Comparison of ENCODE assay signal across 8 cellular contexts in genomic region chr17:75688209-75688771, GRCh38. TPM values are rescaled to one million over a fixed set of nuclear protein-coding genes. Genes with fewer than 3 reads are reported as not detected.
DNase-seq lines count a peak whose midpoint lies in the region; ATAC-seq, FAIRE-seq and TF ChIP-seq lines count a peak whose summit lies in the region.

No MANE protein-coding gene starts in this region.

- peak; percentile 60 for DNase-seq in CD14-positive monocyte (ENCODE audit: low spot score)
- peak; percentile 66 for DNase-seq in NOMO-1 treated with DMSO at 0.1 percent for 48 hours (lab: John Stamatoyannopoulos, UW; ENCODE audit: unreplicated experiment)
- no peak for DNase-seq in central memory CD8-positive, alpha-beta T cell (ENCODE audit: low spot score in 2 of 2)
- DNase-seq in frontal cortex (ENCODE audit: low spot score in 2 of 2): no peak
- no peak for DNase-seq in NCI-H146 treated with DMSO at 0.1 percent for 48 hours (lab: John Stamatoyannopoulos, UW; ENCODE audit: unreplicated experiment)
- DNase-seq in Calu3: no peak

- H3K9me3 Mint-ChIP-seq in CD14-positive monocyte: no peaks in the 10 kb centered on the region
- H3K9me3 Mint-ChIP-seq in central memory CD8-positive, alpha-beta T cell: no peaks in the 10 kb centered on the region
- no peaks in the 10 kb centered on the region for H3K9me3 Mint-ChIP-seq in nephron
- no peaks in the 10 kb centered on the region for H3K9me3 Mint-ChIP-seq in Calu3 (ENCODE audit: low read depth, unreplicated experiment)

- intact Hi-C loops in CD14-positive monocyte (cut with micrococcal nuclease): no loop called here
- intact Hi-C loops in Calu3 (cut with micrococcal nuclease; ENCODE audit: unreplicated experiment): no loop called here

- peaks cover 73% of the 10 kb centered on the region for H3K4me1 Mint-ChIP-seq in CD14-positive monocyte
- peaks cover 76% of the 10 kb centered on the region for H3K4me1 Mint-ChIP-seq in central memory CD8-positive, alpha-beta T cell
- peaks cover 4% of the 10 kb centered on the region for H3K4me1 Mint-ChIP-seq in nephron
- peaks cover 76% of the 10 kb centered on the region for H3K4me1 Mint-ChIP-seq in Calu3 (ENCODE audit: low read depth, unreplicated experiment)

- no peak for TF ChIP-seq CTCF in CD14-positive monocyte (IDR thresholded peaks at IDR 0.05)
- TF ChIP-seq CTCF in nephron (IDR thresholded peaks at IDR 0.05; ENCODE audit: unreplicated experiment in 3 of 3): no peak
- TF ChIP-seq CTCF in Calu3 (IDR thresholded peaks at IDR 0.05; ENCODE audit: unreplicated experiment): no peak

- H3K27ac Mint-ChIP-seq in CD14-positive monocyte: peak overlapping the region; percentile 96 to 99 (median 98)
- H3K27ac Mint-ChIP-seq in central memory CD8-positive, alpha-beta T cell (ENCODE audit: low read depth): peak overlapping the region; percentile 63
- H3K27ac Mint-ChIP-seq in nephron: peak overlapping the region in 2 of 3 experiments; percentile 2 to 7
- no peak overlapping the region for H3K27ac Mint-ChIP-seq in Calu3 (ENCODE audit: unreplicated experiment)

- ATAC-seq in central memory CD8-positive, alpha-beta T cell (replicated peaks; ENCODE audit: extremely low read depth, poor library complexity, severe bottlenecking): no peak
- ATAC-seq in HG02588 (IDR thresholded peaks at IDR 0.05; ENCODE audit: unreplicated experiment): no peak

- H3K27me3 Mint-ChIP-seq in CD14-positive monocyte (ENCODE audit: low read depth in 3 of 3) (no peaks in the 10 kb centered on the region), nephron (ENCODE audit: low read depth) (no peaks in the 10 kb centered on the region), Calu3 (ENCODE audit: unreplicated experiment) (no peaks in the 10 kb centered on the region)
- no peaks in the 10 kb centered on the region for H3K27me3 Mint-ChIP-seq in central memory CD8-positive, alpha-beta T cell

- no peak for FAIRE-seq in frontal cortex (lab: Jason Lieb, UNC)

- CTCF ChIA-PET in Calu3 (lab: Charles Lee): interaction anchor here (0.7 kb wide), 1 partner anchor 62 kb away, joined by 3 read pairs; no protein-coding TSS in a partner anchor

- H3K36me3 Mint-ChIP-seq in CD14-positive monocyte: peaks cover 38 to 60% of the 10 kb centered on the region in 2 donors
- H3K36me3 Mint-ChIP-seq in central memory CD8-positive, alpha-beta T cell (ENCODE audit: insufficient read depth): peaks cover 31% of the 10 kb centered on the region
- peaks cover 17% of the 10 kb centered on the region for H3K36me3 Mint-ChIP-seq in nephron (ENCODE audit: low read depth)
- peaks cover 34% of the 10 kb centered on the region for H3K36me3 Mint-ChIP-seq in Calu3 (ENCODE audit: insufficient read depth, unreplicated experiment)

- peak overlapping the region; percentile 67 to 70 for H3K4me3 Mint-ChIP-seq in CD14-positive monocyte
- no peak overlapping the region for H3K4me3 Mint-ChIP-seq in central memory CD8-positive, alpha-beta T cell
- H3K4me3 Mint-ChIP-seq in nephron: no peak overlapping the region
- H3K4me3 Mint-ChIP-seq in Calu3 (ENCODE audit: low read depth, unreplicated experiment): no peak overlapping the region

- BruUV-seq in Calu3 (replicated peaks; lab: Mats Ljungman, UMichigan): no TSS peak

RNA-seq across cellular contexts. Expression of gene SAP30BP, which starts 21.2 kb away (rescaled TPM):
- 10 to 100 TPM; 43.8 to 61.6 TPM for polyA plus RNA-seq in CD14-positive monocyte
- total RNA-seq in frontal cortex (39.9 TPM), Calu3 (2022) (96.4 and 98.4 TPM in 2 replicates)

RNA-seq across cellular contexts. Expression of gene RECQL5, which starts 21.3 kb away (rescaled TPM):
- 1 to 10 TPM; 3.1 to 4.4 TPM for polyA plus RNA-seq in CD14-positive monocyte
- total RNA-seq in frontal cortex: 6.1 TPM
- total RNA-seq in Calu3 (2022): 71.3 and 87.3 TPM in 2 replicates

RNA-seq across cellular contexts. Expression of gene ITGB4, which starts 33.0 kb away (rescaled TPM):
- polyA plus RNA-seq in CD14-positive monocyte: under 1 TPM in 1 of 2 donors, not detected in 1; 0.82 TPM
- total RNA-seq in frontal cortex: 1.2 TPM
- 253 and 301 TPM in 2 replicates for total RNA-seq in Calu3 (2022)

RNA-seq across cellular contexts. Expression of gene SMIM5, which starts 55.1 kb away (rescaled TPM):
- polyA plus RNA-seq in CD14-positive monocyte: under 1 TPM; 0.15 to 0.43 TPM
- under 0.01 TPM for total RNA-seq in frontal cortex
- 1.9 and 3.5 TPM in 2 replicates for total RNA-seq in Calu3 (2022)

Comparison
In these comparisons a context has a peak if more than half of its experiments do, and no peak if none do; other contexts are left out.
1. DNase-seq: peak in CD14-positive monocyte (single experiment) and NOMO-1 treated with DMSO at 0.1 percent for 48 hours (single experiment); none in central memory CD8-positive, alpha-beta T cell (0 of 2), frontal cortex (0 of 2), NCI-H146 treated with DMSO at 0.1 percent for 48 hours (single experiment) and Calu3 (single experiment).
2. H3K4me3 Mint-ChIP-seq: peak in CD14-positive monocyte (2 of 2); none in central memory CD8-positive, alpha-beta T cell (single experiment), nephron (0 of 3) and Calu3 (single experiment).
3. RNA of gene RECQL5, which starts 21.3 kb away (total RNA-seq): 71.3 to 87.3 TPM in Calu3; 6.1 TPM in frontal cortex (single experiment); every median in the first group is over 10 times any median in the second.
4. RNA of gene ITGB4, which starts 33.0 kb away (total RNA-seq): 253 to 301 TPM in Calu3; 1.2 TPM in frontal cortex (single experiment); every median in the first group is over 100 times any median in the second.